8 cellular contexts compared by ENCODE assay signal in the genomic region with DNA sequence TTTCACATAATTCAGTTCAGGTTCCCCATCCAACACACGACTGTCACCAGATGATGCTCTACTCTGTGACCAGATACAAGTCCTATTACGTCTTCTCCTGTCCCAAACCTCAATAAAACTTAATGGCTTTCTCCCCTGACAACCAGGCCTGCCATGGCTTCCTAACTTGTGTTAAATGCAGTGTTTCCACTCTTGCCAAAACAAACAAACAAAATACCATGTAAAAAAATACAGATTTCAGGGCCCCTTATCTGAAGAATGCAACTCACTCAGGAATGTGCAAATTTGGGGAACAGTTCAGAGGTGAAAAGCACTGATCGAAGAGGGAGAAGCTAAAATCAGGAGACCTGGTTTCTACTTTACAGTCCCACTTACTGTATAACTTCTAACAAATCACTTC. TPM values are rescaled to one million over a fixed set of nuclear protein-coding genes. Genes with fewer than 3 reads are reported as not detected.
DNase-seq lines count a peak whose midpoint lies in the region; ATAC-seq and TF ChIP-seq lines count a peak whose summit lies in the region.

No MANE protein-coding gene starts in this region.

- DNase-seq in brain microvascular endothelial cell (no peak), NAMALWA (ENCODE audit: low spot score) (no peak), retina (no peak), AG08395 (ENCODE audit: low spot score) (no peak)

- in situ Hi-C loops in brain microvascular endothelial cell (cut with HindIII; ENCODE audit: low pct_ligation_motif_present, low sequenced_read_pairs), result loop anchor here (25.0 kb wide), 2 partner anchors 259 to 459 kb away; a partner anchor contains a TSS

- TF ChIP-seq CTCF in 22Rv1 (IDR thresholded peaks at IDR 0.05), result no peak
- TF ChIP-seq CTCF in brain microvascular endothelial cell (IDR thresholded peaks at IDR 0.05; ENCODE audit: low read depth, low read length, missing control alignments), result no peak

- H3K27me3 ChIP-seq in HUES48 (ENCODE audit: control insufficient read depth, insufficient read depth, low read length) (no peaks in the 10 kb centered on the region), brain microvascular endothelial cell (replicated peaks) (no peaks in the 10 kb centered on the region)

- H3K27ac ChIP-seq in 22Rv1 (peak overlapping the region; percentile 93), HUES48 (ENCODE audit: low read depth, low read length) (peak overlapping the region; percentile 82), brain microvascular endothelial cell (peak overlapping the region; percentile 77), mesodermal cell (ENCODE audit: low read depth, low read length, severe bottlenecking) (peak overlapping the region; percentile 65)

- peak overlapping the region; percentile 78 for H3K4me3 ChIP-seq in HUES48 (ENCODE audit: low read depth, low read length)
- peak overlapping the region; percentile 93 for H3K4me3 ChIP-seq in brain microvascular endothelial cell (ENCODE audit: low read depth, low read length)
- peak overlapping the region; percentile 83 for H3K4me3 ChIP-seq in mesodermal cell (ENCODE audit: extremely low read depth, insufficient read depth, low read length, poor library complexity, severe bottlenecking)

- no peak for ATAC-seq in HG03378 (IDR thresholded peaks at IDR 0.05; ENCODE audit: unreplicated experiment)

- peak overlapping the region; percentile 83 for H3K9ac ChIP-seq in HUES48 (ENCODE audit: low read depth, low read length)

- no peaks in the 10 kb centered on the region for H3K9me3 ChIP-seq in HUES48 (ENCODE audit: control insufficient read depth, insufficient read depth, low read length)
- H3K9me3 ChIP-seq in mesodermal cell (ENCODE audit: control insufficient read depth, low read length), result no peaks in the 10 kb centered on the region

- peaks cover 13% of the 10 kb centered on the region for H3K4me1 ChIP-seq in HUES48 (ENCODE audit: control insufficient read depth, insufficient read depth, low read length)
- H3K4me1 ChIP-seq in mesodermal cell (ENCODE audit: control insufficient read depth, insufficient read depth, low read length, poor library complexity, severe bottlenecking), result no peaks in the 10 kb centered on the region

- 39 to 57% methylated on average over 2 of the region's 3 CpGs for WGBS in mesodermal cell (ENCODE audit: insufficient coverage in 2 of 2), 2 experiments

- H3K36me3 ChIP-seq in HUES48 (ENCODE audit: control insufficient read depth, insufficient read depth, low read length), result peaks cover 10% of the 10 kb centered on the region; the same call in 1 of the 2 replicates
- no peaks in the 10 kb centered on the region for H3K36me3 ChIP-seq in brain microvascular endothelial cell (replicated peaks)
- H3K36me3 ChIP-seq in mesodermal cell (ENCODE audit: control insufficient read depth, insufficient read depth, low read length), result peaks cover 14% of the 10 kb centered on the region

RNA-seq across cellular contexts. Expression of a gene that starts 0.9 kb away (rescaled TPM):
- polyA plus RNA-seq in mesodermal cell (2013, experiment 1 of 2), result 56.0 TPM
- 68.0 TPM for polyA plus RNA-seq in mesodermal cell (2013, experiment 2 of 2)
